9 cellular contexts compared by ENCODE assay signal in the genomic region with DNA sequence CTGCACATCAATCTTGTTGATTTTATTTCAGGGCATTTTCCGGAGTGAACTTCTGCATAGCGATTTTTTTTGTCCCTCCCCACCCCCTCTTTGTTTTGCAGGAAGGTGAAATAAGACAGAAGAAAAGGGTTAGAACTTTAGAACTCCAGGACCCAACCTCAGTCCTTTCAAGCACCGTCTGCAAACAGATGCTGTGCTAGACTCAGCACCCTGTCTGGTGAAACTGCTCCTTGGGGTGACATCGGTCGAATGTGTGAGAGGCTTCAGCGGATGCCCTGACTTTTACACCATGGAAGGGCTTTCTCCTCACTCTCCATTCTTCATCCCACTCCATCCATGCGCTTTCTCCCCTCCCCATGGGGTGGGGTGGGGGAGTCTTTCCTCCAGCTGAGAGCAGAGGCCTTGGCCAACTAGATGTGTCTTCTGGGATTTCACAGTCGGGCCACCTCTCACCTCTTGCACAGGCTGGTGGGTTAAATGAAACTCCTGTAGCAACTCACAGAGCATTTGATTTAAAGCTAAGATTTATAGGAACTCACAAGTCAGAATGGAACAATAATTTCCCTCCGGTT. TPM values are rescaled to one million over a fixed set of nuclear protein-coding genes. Genes with fewer than 3 reads are reported as not detected.
DNase-seq lines count a peak whose midpoint lies in the region; ATAC-seq and TF ChIP-seq lines count a peak whose summit lies in the region.
"Had no signal": no experiment of that assay in that cellular context is flagged by ENCODE, and none has a peak within 500 bp of the region (broad histone marks: within the 10 kb centered on the region; RNA-seq: fewer than 3 reads in every experiment).

No MANE protein-coding gene starts in this region.

- peak overlapping the region; percentile 90 for H3K27ac Mint-ChIP-seq in CD8-positive, alpha-beta T cell
- peak overlapping the region; percentile 86 for H3K27ac Mint-ChIP-seq in T-helper 1 cell treated with Interleukin-12 subunit alpha and Interleukin-12 subunit beta and Interleukin-4 antibody, amounts not matched to agents 30 μg/mL and 1 μg/mL, for 36 hours
- peak overlapping the region; percentile 89 for H3K27ac Mint-ChIP-seq in neural crest cell (ENCODE audit: unreplicated experiment)

- POLR2A ChIA-PET in CD8-positive, alpha-beta T cell (lab: Charles Lee), result interaction anchor here (0.7 to 4.5 kb wide), 36 partner anchors 8 to 316 kb away, joined by 3 to 39 read pairs (median 7); partner anchors contain the start of genes EDAR and SH3RF3

- peaks cover 2% of the 10 kb centered on the region for H3K9me3 Mint-ChIP-seq in CD8-positive, alpha-beta T cell
- no peaks in the 10 kb centered on the region for H3K9me3 Mint-ChIP-seq in T-helper 1 cell treated with Interleukin-12 subunit alpha and Interleukin-12 subunit beta and Interleukin-4 antibody, amounts not matched to agents 30 μg/mL and 1 μg/mL, for 36 hours
- H3K9me3 Mint-ChIP-seq in neural crest cell, result peaks cover 3% of the 10 kb centered on the region

- peak in 6 of 7 experiments; percentile 16 to 81 (median 52) for DNase-seq in CD8-positive, alpha-beta T cell
- DNase-seq in cardiac fibroblast (ENCODE audit: low read depth in 2 of 2) (no peak), neural crest cell (ENCODE audit: low read depth, low spot score) (no peak), GDM1 (lab: John Stamatoyannopoulos, UW) (no peak), AML-193 (lab: John Stamatoyannopoulos, UW) (no peak), HT-29 (ENCODE audit: low spot score) (no peak), GM03348 (ENCODE audit: low spot score) (no peak)

- peak; percentile 55 for ATAC-seq in CD8-positive, alpha-beta T cell

- peaks cover 75% of the 10 kb centered on the region for H3K4me1 ChIP-seq in CD8-positive, alpha-beta T cell (ENCODE audit: insufficient read depth, low read length)

- peak overlapping the region; percentile 76 for H3K27ac ChIP-seq in CD8-positive, alpha-beta T cell (ENCODE audit: low read depth, low read length)

- no peak for TF ChIP-seq CTCF in CD8-positive, alpha-beta T cell (IDR thresholded peaks at IDR 0.05)
- TF ChIP-seq CTCF in cardiac fibroblast (IDR thresholded peaks at IDR 0.05; ENCODE audit: low read depth, low read length) (no peak), neural crest cell (conservative IDR thresholded peaks at IDR 0.05) (no peak)

- H3K27me3 ChIP-seq in CD8-positive, alpha-beta T cell (ENCODE audit: insufficient read depth, low read length), result no peaks in the 10 kb centered on the region

- H3K36me3 ChIP-seq in CD8-positive, alpha-beta T cell (ENCODE audit: insufficient read depth, low read length), result no peaks in the 10 kb centered on the region

- H3K4me3 ChIP-seq in CD8-positive, alpha-beta T cell (ENCODE audit: low read depth, low read length), result peak overlapping the region; percentile 11
- H3K4me3 ChIP-seq in cardiac fibroblast (replicated peaks in 1 of 2; ENCODE audit: low read depth in 2 of 2, low read length in 2 of 2), result peak overlapping the region; percentile 39 to 48

- H3K9me3 ChIP-seq in CD8-positive, alpha-beta T cell (ENCODE audit: low read length), result no peaks in the 10 kb centered on the region

- intact Hi-C loops in CD8-positive, alpha-beta T cell (cut with DNase I, micrococcal nuclease), result loop anchor here (2.0 to 10.0 kb wide), 6 partner anchors 24 to 408 kb away; partner anchors contain the start of genes CCDC138 (in 1 of the 2) and SH3RF3 (in 1 of the 2)

- H3K36me3 Mint-ChIP-seq in CD8-positive, alpha-beta T cell, result no peaks in the 10 kb centered on the region
- H3K36me3 Mint-ChIP-seq in T-helper 1 cell treated with Interleukin-12 subunit alpha and Interleukin-12 subunit beta and Interleukin-4 antibody, amounts not matched to agents 30 μg/mL and 1 μg/mL, for 36 hours (ENCODE audit: low read depth), result peaks cover 3% of the 10 kb centered on the region
- H3K36me3 Mint-ChIP-seq in neural crest cell (ENCODE audit: low read depth), result peaks cover 5% of the 10 kb centered on the region

- H3K4me1 Mint-ChIP-seq in CD8-positive, alpha-beta T cell (ENCODE audit: low read depth), result peaks cover 70% of the 10 kb centered on the region
- peaks cover 27% of the 10 kb centered on the region for H3K4me1 Mint-ChIP-seq in T-helper 1 cell treated with Interleukin-12 subunit alpha and Interleukin-12 subunit beta and Interleukin-4 antibody, amounts not matched to agents 30 μg/mL and 1 μg/mL, for 36 hours (ENCODE audit: low read depth)
- peaks cover 30% of the 10 kb centered on the region for H3K4me1 Mint-ChIP-seq in neural crest cell

- H3K4me3 Mint-ChIP-seq in CD8-positive, alpha-beta T cell, result peak overlapping the region; percentile 76
- H3K4me3 Mint-ChIP-seq in T-helper 1 cell treated with Interleukin-12 subunit alpha and Interleukin-12 subunit beta and Interleukin-4 antibody, amounts not matched to agents 30 μg/mL and 1 μg/mL, for 36 hours, result peak overlapping the region; percentile 84
- H3K4me3 Mint-ChIP-seq in neural crest cell, result peak overlapping the region; percentile 85

- CTCF ChIA-PET in CD8-positive, alpha-beta T cell (lab: Charles Lee), result interaction anchor here (0.7 to 4.2 kb wide), 19 partner anchors 9 to 265 kb away, joined by 3 to 23 read pairs (median 3); partner anchors contain the start of genes EDAR and SH3RF3

- no peaks in the 10 kb centered on the region for H3K27me3 Mint-ChIP-seq in CD8-positive, alpha-beta T cell (ENCODE audit: low read depth)
- H3K27me3 Mint-ChIP-seq in T-helper 1 cell treated with Interleukin-12 subunit alpha and Interleukin-12 subunit beta and Interleukin-4 antibody, amounts not matched to agents 30 μg/mL and 1 μg/mL, for 36 hours (ENCODE audit: low read depth), result peaks cover 3% of the 10 kb centered on the region
- peaks cover 8% of the 10 kb centered on the region for H3K27me3 Mint-ChIP-seq in neural crest cell (ENCODE audit: low read depth)

RNA-seq across cellular contexts. Expression of gene EDAR, which starts 43.3 kb away (rescaled TPM):
- total RNA-seq in CD8-positive, alpha-beta T cell, result 1 to 10 TPM; 1.6 to 2.0 TPM
- not detected in 2 replicates for total RNA-seq in neural crest cell
- not detected in 2 replicates for total RNA-seq in HT-29 (2014; rRNA removed; shearing (Covaris generic))
- total RNA-seq: M059J had no signal

Comparison
In these comparisons a context has a peak if more than half of its experiments do, and no peak if none do; other contexts are left out.
1. DNase-seq: peak in CD8-positive, alpha-beta T cell (6 of 7); none in cardiac fibroblast (0 of 2), neural crest cell (single experiment), GDM1 (single experiment), AML-193 (0 of 2), HT-29 (single experiment) and GM03348 (single experiment).
2. Peak in every context shown above with its lines, with median percentiles within 50 percentile points of each other: H3K27ac Mint-ChIP-seq and H3K4me3 Mint-ChIP-seq.